Comparison of ENCODE assay signal across 27 cellular contexts in the genomic region with DNA sequence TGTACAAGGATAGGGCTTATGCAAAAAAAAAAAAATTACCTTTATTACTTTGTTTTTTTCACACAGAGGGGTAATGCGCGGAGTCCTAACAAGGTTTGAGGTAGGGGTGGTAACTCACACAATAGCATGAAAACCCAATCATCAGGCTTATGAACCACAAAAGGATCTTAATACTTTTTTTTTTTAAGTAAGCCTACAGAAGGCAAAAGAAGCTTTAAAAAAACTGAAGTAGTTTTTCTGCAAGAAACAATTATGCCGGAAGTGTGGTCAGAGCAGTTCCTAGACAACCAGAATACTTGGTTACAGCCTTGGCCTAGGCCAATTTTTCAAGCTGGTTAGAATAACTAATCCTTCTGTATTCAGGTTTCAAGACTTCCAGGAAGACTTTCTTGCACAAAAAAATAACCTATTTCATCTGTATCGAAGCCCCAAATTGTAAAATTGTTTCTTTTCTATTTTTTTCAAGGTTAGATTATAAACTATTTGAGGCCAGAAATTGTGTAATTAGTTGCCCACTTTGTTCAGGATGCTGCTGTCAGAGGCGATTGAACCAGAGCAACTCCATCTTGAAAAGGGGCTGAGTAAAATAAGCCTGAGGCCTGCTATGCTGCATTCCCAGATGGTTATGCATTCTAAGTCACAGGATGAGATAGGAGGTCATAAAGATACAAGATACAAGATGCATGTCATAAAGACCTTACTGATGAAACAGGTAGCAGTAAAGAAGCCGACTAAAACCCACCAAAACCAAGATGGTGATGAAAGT. TPM values are rescaled to one million over a fixed set of nuclear protein-coding genes. Genes with fewer than 3 reads are reported as not detected.
DNase-seq lines count a peak whose midpoint lies in the region; ATAC-seq and TF ChIP-seq lines count a peak whose summit lies in the region.
"Had no signal": no experiment of that assay in that cellular context is flagged by ENCODE, and none has a peak within 500 bp of the region (broad histone marks: within the 10 kb centered on the region; RNA-seq: fewer than 3 reads in every experiment).

No MANE protein-coding gene starts in this region.

- CTCF ChIA-PET in CD4-positive, alpha-beta T cell (lab: Charles Lee) = no interaction called here
- CTCF ChIA-PET in MCF 10A (lab: Yijun Ruan, JAX) = interaction anchor here (0.6 to 0.8 kb wide), 3 partner anchors 20 to 152 kb away, joined by 3 read pairs; no protein-coding TSS in a partner anchor

- H3K4me1 ChIP-seq in Karpas-422 (ENCODE audit: low read length) (peaks cover 24% of the 10 kb centered on the region), hepatocyte (ENCODE audit: insufficient read depth) (peaks cover 15% of the 10 kb centered on the region)

- ATAC-seq in CD4-positive, alpha-beta T cell (ENCODE audit: poor library complexity) = no peak
- ATAC-seq: activated CD4-positive, CD25-positive, alpha-beta regulatory T cell treated with anti-CD3 and anti-CD28 coated beads, Interleukin-2, amount 50 U/mL, for 24 hours; activated naive CD4-positive, alpha-beta T cell treated with anti-CD3 and anti-CD28 coated beads, Interleukin-2, amount 50 U/mL, for 72 hours; GM23338; Panc1; psoas muscle had no signal

- H4K20me1 ChIP-seq in Karpas-422 (ENCODE audit: insufficient read depth, low read depth, low read length) = no peaks in the 10 kb centered on the region
- H4K20me1 ChIP-seq in hepatocyte (ENCODE audit: insufficient read depth, poor library complexity, severe bottlenecking) = no peaks in the 10 kb centered on the region

- H2AFZ ChIP-seq in Karpas-422 (ENCODE audit: low read length) (no peak overlapping the region), hepatocyte (no peak overlapping the region)

- no peak overlapping the region for H3K27ac ChIP-seq in CD4-positive, alpha-beta T cell (ENCODE audit: low read depth, low read length)
- H3K27ac ChIP-seq in Karpas-422 (ENCODE audit: low read length) (no peak overlapping the region), hepatocyte (peak overlapping the region; percentile 78)
- H3K27ac ChIP-seq: psoas muscle had no signal

- H3K4me3 ChIP-seq in Karpas-422 (ENCODE audit: low read length) (no peak overlapping the region), hepatocyte (no peak overlapping the region)

- peak overlapping the region; percentile 85 for H3K27ac Mint-ChIP-seq in CD4-positive, alpha-beta T cell
- H3K27ac Mint-ChIP-seq in MCF 10A (ENCODE audit: low read depth, unreplicated experiment) = no peak overlapping the region
- H3K27ac Mint-ChIP-seq: GM23338 had no signal

- H3K4me1 Mint-ChIP-seq in CD4-positive, alpha-beta T cell (ENCODE audit: low read depth) = peaks cover 45% of the 10 kb centered on the region
- peaks cover 10% of the 10 kb centered on the region for H3K4me1 Mint-ChIP-seq in MCF 10A (ENCODE audit: insufficient read depth, unreplicated experiment)

- peaks cover 11% of the 10 kb centered on the region for H3K36me3 Mint-ChIP-seq in CD4-positive, alpha-beta T cell (ENCODE audit: low read depth)
- H3K36me3 Mint-ChIP-seq in MCF 10A (ENCODE audit: insufficient read depth, unreplicated experiment) = no peaks in the 10 kb centered on the region

- no peak for DNase-seq in CD4-positive, alpha-beta T cell
- DNase-seq in Karpas-422 (no peak), NOMO-1 treated with DMSO at 0.1 percent for 48 hours (lab: John Stamatoyannopoulos, UW; ENCODE audit: unreplicated experiment) (peak; percentile 81), hepatocyte (ENCODE audit: low spot score) (no peak), nucleus accumbens (lab: John Stamatoyannopoulos, UW) (no peak), medulla oblongata (ENCODE audit: extremely low spot score) (no peak), MCF 10A (ENCODE audit: unreplicated experiment) (no peak), LoVo (ENCODE audit: low spot score) (no peak)
- DNase-seq: activated CD4-positive, alpha-beta T cell treated with anti-CD3 and anti-CD28 coated beads, Interleukin-2, amount 50 U/mL, for 48 hours; esophagus squamous epithelium; hypothalamus; NCI-H1436; NCI-H446 treated with DMSO at 0.1 percent for 48 hours; occipital lobe; psoas muscle; SIG-M5; stimulated activated naive CD4-positive, alpha-beta T cell treated with Interleukin-2 at 50 U/mL for 16 hours; T-helper 1 cell had no signal

- H3K4me3 Mint-ChIP-seq in CD4-positive, alpha-beta T cell = peak overlapping the region; percentile 45
- no peak overlapping the region for H3K4me3 Mint-ChIP-seq in MCF 10A (ENCODE audit: unreplicated experiment)

- WGBS in hepatocyte (ENCODE audit: low lambda C conversion rate, missing lambda C conversion rate) = 95% methylated on average over 6 of the region's 6 CpGs

- no peaks in the 10 kb centered on the region for H3K9me3 ChIP-seq in CD4-positive, alpha-beta T cell (ENCODE audit: control insufficient read depth, low read length)
- H3K9me3 ChIP-seq in Karpas-422 (ENCODE audit: low read length) (no peaks in the 10 kb centered on the region), hepatocyte (ENCODE audit: low read depth) (no peaks in the 10 kb centered on the region)
- H3K9me3 ChIP-seq: ascending aorta, esophagus squamous epithelium, psoas muscle, thoracic aorta had no signal

- no peaks in the 10 kb centered on the region for H3K27me3 ChIP-seq in CD4-positive, alpha-beta T cell (ENCODE audit: control insufficient read depth, insufficient read depth, low read length)
- no peaks in the 10 kb centered on the region for H3K27me3 ChIP-seq in Karpas-422 (ENCODE audit: low read length)
- H3K27me3 ChIP-seq in hepatocyte = no peaks in the 10 kb centered on the region
- H3K27me3 ChIP-seq: ascending aorta, cardiac muscle cell, esophagus squamous epithelium had no signal

- H3K9me2 ChIP-seq in Karpas-422 (replicated peaks; ENCODE audit: insufficient read depth, low read length) = no peaks in the 10 kb centered on the region
- H3K9me2 ChIP-seq in hepatocyte (replicated peaks; ENCODE audit: insufficient read depth) = no peaks in the 10 kb centered on the region

- H3K9me3 Mint-ChIP-seq in CD4-positive, alpha-beta T cell = no peaks in the 10 kb centered on the region
- H3K9me3 Mint-ChIP-seq in MCF 10A (ENCODE audit: unreplicated experiment) = no peaks in the 10 kb centered on the region
- H3K9me3 Mint-ChIP-seq: activated naive CD4-positive, alpha-beta T cell treated with anti-CD3 and anti-CD28 coated beads, Interleukin-2, amount 50 U/mL, for 72 hours; activated T-helper 2 cell treated with anti-CD3 and anti-CD28 coated beads, Interferon-gamma antibody, Interleukin-2, Interleukin-4, amounts not matched to agents 10 μg/mL and 5 μg/mL and 100 μg/mL, durations not matched to agents 14 hours and 24 hours and 36 hours; CD14-positive monocyte; GM23338 had no signal

- H3K27me3 Mint-ChIP-seq in CD4-positive, alpha-beta T cell = no peaks in the 10 kb centered on the region
- H3K27me3 Mint-ChIP-seq in MCF 10A (ENCODE audit: insufficient read depth, unreplicated experiment) = no peaks in the 10 kb centered on the region

- no peak overlapping the region for H3K9ac ChIP-seq in Karpas-422 (ENCODE audit: low read length)

- H3K79me2 ChIP-seq in Karpas-422 (ENCODE audit: low read length) (peaks cover 36% of the 10 kb centered on the region), hepatocyte (peaks cover 23% of the 10 kb centered on the region)

- TF ChIP-seq CTCF in CD4-positive, alpha-beta T cell (IDR thresholded peaks at IDR 0.05) = no peak
- TF ChIP-seq CTCF in hepatocyte (IDR thresholded peaks at IDR 0.05; ENCODE audit: poor library complexity) (no peak), MCF 10A (IDR thresholded peaks at IDR 0.05; ENCODE audit: unreplicated experiment) (no peak)

- H3K36me3 ChIP-seq in Karpas-422 (ENCODE audit: insufficient read depth, low read length) (no peaks in the 10 kb centered on the region), hepatocyte (replicated peaks; ENCODE audit: insufficient read depth, low read depth) (no peaks in the 10 kb centered on the region)
- H3K36me3 ChIP-seq: ascending aorta, cardiac muscle cell, esophagus squamous epithelium, thoracic aorta had no signal

- intact Hi-C loops in CD4-positive, alpha-beta T cell (cut with DNase I, micrococcal nuclease) = loop anchor here in 1 of 2 experiments (2.0 kb wide), 1 partner anchor 538 kb away; the partner anchor contains the start of gene KICS2
- intact Hi-C loops in MCF 10A (cut with micrococcal nuclease) = no loop called here

- H3K4me2 ChIP-seq in Karpas-422 (ENCODE audit: low read depth, low read length, poor library complexity, severe bottlenecking) (peak overlapping the region; percentile 88), hepatocyte (peak overlapping the region; percentile 76)

- POLR2A ChIA-PET in CD4-positive, alpha-beta T cell (lab: Charles Lee) = interaction anchor here (0.5 to 0.9 kb wide), 2 partner anchors 150 to 417 kb away, joined by 3 read pairs; partner anchors contain the start of gene RASSF3
- POLR2A ChIA-PET in MCF 10A (lab: Yijun Ruan, JAX) = interaction anchor here (2.9 kb wide), 1 partner anchor 9 kb away, joined by 6 read pairs; no protein-coding TSS in a partner anchor

- no TSS peak for BruUV-seq in MCF 10A (replicated peaks; lab: Mats Ljungman, UMichigan)

RNA-seq across cellular contexts. Expression of gene GNS, which starts 1.8 kb away (rescaled TPM):
- 10 to 100 TPM in 1 of 2 experiments, 1 to 10 TPM in 1; 8.7 to 10.0 TPM for total RNA-seq in CD4-positive, alpha-beta T cell
- total RNA-seq in Karpas-422 (2014; rRNA removed; shearing (Covaris generic); ENCODE audit: low replicate concordance) = 25.2 and 49.5 TPM in 2 replicates
- total RNA-seq in hepatocyte = 193 and 199 TPM in 2 replicates
- polyA plus RNA-seq in hepatocyte = 82.1 and 88.0 TPM in 2 replicates
- total RNA-seq in MCF 10A (2022) = 54.7 and 60.8 TPM in 2 replicates
